Comparison of ENCODE assay signal across 1 cellular context in the genomic region with DNA sequence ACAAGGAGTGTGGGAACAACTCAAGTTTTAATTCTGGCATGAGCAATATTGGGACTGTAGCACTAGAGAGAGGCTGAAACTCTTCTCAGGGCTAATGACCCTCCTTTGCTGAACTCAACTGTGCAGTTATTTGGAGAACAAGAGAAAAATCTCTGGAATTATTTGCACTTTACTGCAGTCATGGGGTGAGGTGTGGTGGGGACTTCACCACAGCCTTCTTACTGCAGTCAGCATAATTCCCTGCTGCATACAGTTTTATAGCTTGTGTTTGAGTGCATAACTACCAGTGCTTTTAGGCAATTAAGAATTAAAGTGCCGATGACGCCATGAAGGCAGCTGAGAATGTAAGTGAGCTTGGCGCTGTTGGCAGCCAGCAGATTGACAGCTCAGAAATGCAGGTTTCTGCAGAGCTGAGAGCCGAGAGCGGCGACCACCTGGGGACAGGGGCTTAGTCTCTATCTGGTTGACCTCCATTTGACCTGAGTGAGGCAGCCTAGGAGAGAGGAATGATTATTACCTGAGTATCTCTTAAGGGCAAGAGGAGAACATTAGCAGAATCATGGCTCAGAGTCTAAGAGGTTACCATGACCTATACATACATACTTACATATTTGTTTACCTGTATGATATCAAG.
TF ChIP-seq lines count a peak whose summit lies in the region.

No MANE protein-coding gene starts in this region.

TF ChIP-seq in H1, 55 proteins besides CTCF, POLR2A, EP300 and RAD21 (continued from another document):
- TF ChIP-seq, protein P1, sequence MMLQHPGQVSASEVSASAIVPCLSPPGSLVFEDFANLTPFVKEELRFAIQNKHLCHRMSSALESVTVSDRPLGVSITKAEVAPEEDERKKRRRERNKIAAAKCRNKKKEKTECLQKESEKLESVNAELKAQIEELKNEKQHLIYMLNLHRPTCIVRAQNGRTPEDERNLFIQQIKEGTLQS (IDR thresholded peaks at IDR 0.05; ENCODE audit: insufficient read depth, low read depth, low read length), result no peak
- TF ChIP-seq TAF1 (IDR thresholded peaks at IDR 0.05; ENCODE audit: low read depth, low read length), result no peak
TF ChIP-seq in H1: peak in this region for 1.
